ENCODE assay signal across 8 cellular contexts in genomic region chr1:34865981-34866761, GRCh38. TPM values are rescaled to one million over a fixed set of nuclear protein-coding genes. Genes with fewer than 3 reads are reported as not detected.
DNase-seq lines count a peak whose midpoint lies in the region; ATAC-seq and TF ChIP-seq lines count a peak whose summit lies in the region.

No MANE protein-coding gene starts in this region.

- peaks cover 35% of the 10 kb centered on the region for H3K4me1 ChIP-seq in mononuclear cell (ENCODE audit: insufficient read depth, low read length)

- TF ChIP-seq CTCF in GM13977 (IDR thresholded peaks at IDR 0.05; ENCODE audit: extremely low read depth, insufficient read depth, missing control alignments): peak; percentile 93

- in situ Hi-C loops in GM13977 (cut with MboI; ENCODE audit: low pct_unique_long_range_greater_than_20kb, low sequenced_read_pairs, unreplicated experiment): no loop called here

- no peaks in the 10 kb centered on the region for H3K27me3 ChIP-seq in mononuclear cell (ENCODE audit: insufficient read depth, low read length)

- peak overlapping the region; percentile 66 for H3K4me3 ChIP-seq in mononuclear cell (ENCODE audit: low read length)

- peak; percentile 91 for DNase-seq in GM13977 (ENCODE audit: low spot score)
- peak; percentile 73 to 77 for DNase-seq in NOMO-1 (lab: John Stamatoyannopoulos, UW; ENCODE audit: unreplicated experiment in 2 of 2)
- DNase-seq in activated CD8-positive, alpha-beta memory T cell treated with anti-CD3 and anti-CD28 coated beads, Interleukin-2, amount 50 U/mL, for 48 hours: peak; percentile 100
- peak; percentile 75 for DNase-seq in epidermal melanocyte (ENCODE audit: insufficient read length, low spot score)
- peak; percentile 87 to 90 for DNase-seq in stimulated activated CD8-positive, alpha-beta memory T cell treated with anti-CD3 and anti-CD28 coated beads, Interleukin-2, amount 100 ng/mL, for 1 hour (ENCODE audit: low read depth in 2 of 2)
- DNase-seq in NCI-H1930 (lab: John Stamatoyannopoulos, UW): no peak

- peak; percentile 51 for ATAC-seq in HG03066 (IDR thresholded peaks at IDR 0.05; ENCODE audit: low read depth, unreplicated experiment)

- H3K9me3 ChIP-seq in mononuclear cell (ENCODE audit: low read depth, low read length): no peaks in the 10 kb centered on the region

RNA-seq across cellular contexts. Expression of gene SMIM12, which starts 6.6 kb away (rescaled TPM):
- 22.1 TPM for total RNA-seq in mononuclear cell

Comparison
In these comparisons a context has a peak if more than half of its experiments do, and no peak if none do; other contexts are left out.
1. DNase-seq: peak in GM13977 (single experiment), NOMO-1 (2 of 2), activated CD8-positive, alpha-beta memory T cell treated with anti-CD3 and anti-CD28 coated beads, Interleukin-2, amount 50 U/mL, for 48 hours (single experiment), epidermal melanocyte (single experiment) and stimulated activated CD8-positive, alpha-beta memory T cell treated with anti-CD3 and anti-CD28 coated beads, Interleukin-2, amount 100 ng/mL, for 1 hour (2 of 2); none in NCI-H1930 (0 of 2).